ENCODE assay signal across 11 cellular contexts in genomic region chr4:161404346-161405110, GRCh38.
"Had no signal": no experiment of that assay in that cellular context is flagged by ENCODE, and none has a peak within 500 bp of the region (broad histone marks: within the 10 kb centered on the region; RNA-seq: fewer than 3 reads in every experiment).

No MANE protein-coding gene starts in this region.

- H3K4me1 ChIP-seq: ascending aorta, colonic mucosa, gastroesophageal sphincter, neural progenitor cell, parathyroid adenoma had no signal

- H3K9me3 ChIP-seq: ascending aorta, colonic mucosa had no signal

- ATAC-seq: activated CD4-positive, alpha-beta T cell treated with anti-CD3 and anti-CD28 coated beads for 36 hours; activated T-cell treated with anti-CD3 and anti-CD28 coated beads, Interleukin-2, amount 50 U/mL, for 72 hours; gastroesophageal sphincter had no signal

- H3K36me3 ChIP-seq: ascending aorta, colonic mucosa, gastroesophageal sphincter, neural progenitor cell had no signal

- H3K27ac ChIP-seq: ascending aorta, colonic mucosa, gastroesophageal sphincter, neural progenitor cell, parathyroid adenoma, VCaP had no signal

- H3K27me3 ChIP-seq: ascending aorta, colonic mucosa, gastroesophageal sphincter, neural progenitor cell had no signal

- DNase-seq: activated CD4-positive, alpha-beta memory T cell treated with anti-CD3 and anti-CD28 coated beads, Interleukin-2, amount 10 ng/mL, durations not matched to agents 7 days and 5 days; activated CD4-positive, alpha-beta T cell treated with anti-CD3 and anti-CD28 coated beads for 36 hours; activated naive CD4-positive, alpha-beta T cell; activated T-cell treated with anti-CD3 and anti-CD28 coated beads, Interleukin-2, amount 50 U/mL, for 72 hours; colonic mucosa; kidney had no signal

- H3K4me3 ChIP-seq: ascending aorta, colonic mucosa, gastroesophageal sphincter, neural progenitor cell had no signal
